In genomic region chr12:750356-751191, GRCh38 we compare ENCODE assay signal across 7 cellular contexts. TPM values are rescaled to one million over a fixed set of nuclear protein-coding genes. Genes with fewer than 3 reads are reported as not detected.
DNase-seq lines count a peak whose midpoint lies in the region; FAIRE-seq and TF ChIP-seq lines count a peak whose summit lies in the region.

No MANE protein-coding gene starts in this region.

- H3K4me2 ChIP-seq in OCI-LY7 (ENCODE audit: low read length) = peak overlapping the region; percentile 90
- peak overlapping the region; percentile 85 for H3K4me2 ChIP-seq in smooth muscle cell

- H3K4me1 ChIP-seq in OCI-LY7 (ENCODE audit: insufficient read depth, low read length, poor library complexity, severe bottlenecking) = peaks cover 37% of the 10 kb centered on the region
- H3K4me1 ChIP-seq in smooth muscle cell (ENCODE audit: low read depth) = peaks cover 20% of the 10 kb centered on the region

- H3K27me3 ChIP-seq in smooth muscle cell (ENCODE audit: low read depth) = no peaks in the 10 kb centered on the region

- H4K20me1 ChIP-seq in OCI-LY7 (ENCODE audit: insufficient read depth, low read length) (peaks cover 16% of the 10 kb centered on the region), smooth muscle cell (ENCODE audit: low read depth) (peaks cover 26% of the 10 kb centered on the region)

- H3K4me3 ChIP-seq in OCI-LY7 (ENCODE audit: low read depth, low read length, poor library complexity, severe bottlenecking) (peak overlapping the region; percentile 87), foreskin fibroblast (ENCODE audit: low read depth in 1 of 2, low read length in 2 of 2) (peak overlapping the region; percentile 54 to 68), smooth muscle cell (peak overlapping the region; percentile 86)

- H2AFZ ChIP-seq in OCI-LY7 (ENCODE audit: low read length) (peak overlapping the region; percentile 92), smooth muscle cell (ENCODE audit: low read depth) (peak overlapping the region; percentile 81)

- H3K27ac ChIP-seq in OCI-LY7 (ENCODE audit: low read depth, low read length, poor library complexity, severe bottlenecking) (peak overlapping the region; percentile 90), smooth muscle cell (ENCODE audit: low read depth) (peak overlapping the region; percentile 53)

- no peak for DNase-seq in GM19239 (ENCODE audit: insufficient read length, low spot score)
- peak; percentile 35 for DNase-seq in OCI-LY7 (ENCODE audit: low spot score)
- DNase-seq in foreskin fibroblast = no peak
- DNase-seq in smooth muscle cell (lab: John Stamatoyannopoulos, UW; ENCODE audit: unreplicated experiment) = no peak
- DNase-seq in stimulated activated CD8-positive, alpha-beta memory T cell treated with anti-CD3 and anti-CD28 coated beads, Interleukin-4, amount 100 ng/mL, for 48 hours = no peak
- DNase-seq in inferior parietal cortex (ENCODE audit: extremely low spot score) = no peak
- DNase-seq in GM10266 (ENCODE audit: extremely low spot score) = no peak

- POLR2A ChIA-PET in OCI-LY7 (lab: Charles Lee) = interaction anchor here (0.5 to 3.8 kb wide), 39 partner anchors 8 to 350 kb away, joined by 3 to 37 read pairs (median 4); partner anchors contain the start of gene RAD52

- H3F3A ChIP-seq in smooth muscle cell (ENCODE audit: low read depth) = peaks cover 14% of the 10 kb centered on the region

- no peaks in the 10 kb centered on the region for H3K9me2 ChIP-seq in OCI-LY7 (ENCODE audit: insufficient read depth, low read length)

- CTCF ChIA-PET in OCI-LY7 (lab: Charles Lee; ENCODE audit: unreplicated experiment) = interaction anchor here (0.7 to 3.1 kb wide), 7 partner anchors 12 to 175 kb away, joined by 3 to 25 read pairs (median 5); no protein-coding TSS in a partner anchor

- no peaks in the 10 kb centered on the region for H3K9me3 ChIP-seq in OCI-LY7 (ENCODE audit: low read length)
- no peaks in the 10 kb centered on the region for H3K9me3 ChIP-seq in smooth muscle cell (replicated peaks; ENCODE audit: low read depth)

- BruUV-seq in OCI-LY7 (replicated peaks; lab: Mats Ljungman, UMichigan) = TSS peak; percentile 90

- H3K79me2 ChIP-seq in OCI-LY7 (ENCODE audit: insufficient read depth, low read depth, low read length) (peaks cover 28% of the 10 kb centered on the region), smooth muscle cell (ENCODE audit: low read depth) (peaks cover 30% of the 10 kb centered on the region)

- intact Hi-C loops in OCI-LY7 (cut with micrococcal nuclease; ENCODE audit: unreplicated experiment) = loop anchor here (1.0 to 10.0 kb wide), 7 partner anchors 26 to 844 kb away; partner anchors contain the start of genes FBXL14 and RAD52

- 23% methylated on average over 7 of the region's 7 CpGs for WGBS in smooth muscle cell (ENCODE audit: low lambda C conversion rate)

- H3K36me3 ChIP-seq in OCI-LY7 (ENCODE audit: insufficient read depth, low read length) (peaks cover 17% of the 10 kb centered on the region), smooth muscle cell (ENCODE audit: low read depth) (no peaks in the 10 kb centered on the region)

- H3K9ac ChIP-seq in smooth muscle cell (ENCODE audit: low read depth) = peak overlapping the region; percentile 3

- FAIRE-seq in GM19239 (lab: Jason Lieb, UNC) = peak; percentile 76

- TF ChIP-seq CTCF in OCI-LY7 (conservative IDR thresholded peaks at IDR 0.05; ENCODE audit: low read length) (no peak), foreskin fibroblast (IDR thresholded peaks at IDR 0.05; ENCODE audit: low read depth, low read length) (no peak), smooth muscle cell (IDR thresholded peaks at IDR 0.05; ENCODE audit: borderline replicate concordance, insufficient read depth, poor library complexity, severe bottlenecking) (no peak), GM10266 (IDR thresholded peaks at IDR 0.05; ENCODE audit: control insufficient read depth, insufficient read depth, low read depth, missing control alignments) (no peak)

RNA-seq across cellular contexts. Expression of gene WNK1, which starts 1.8 kb away (rescaled TPM):
- total RNA-seq in OCI-LY7 (2014; rRNA removed; shearing (Covaris generic)) = 66.4 and 84.1 TPM in 2 replicates
- total RNA-seq in OCI-LY7 (2022) (131 and 135 TPM in 2 replicates), smooth muscle cell (95.0 and 104 TPM in 2 replicates)
- polyA plus RNA-seq in smooth muscle cell = 42.2 and 62.5 TPM in 2 replicates
